Comparison of ENCODE assay signal across 20 cellular contexts in the genomic region with DNA sequence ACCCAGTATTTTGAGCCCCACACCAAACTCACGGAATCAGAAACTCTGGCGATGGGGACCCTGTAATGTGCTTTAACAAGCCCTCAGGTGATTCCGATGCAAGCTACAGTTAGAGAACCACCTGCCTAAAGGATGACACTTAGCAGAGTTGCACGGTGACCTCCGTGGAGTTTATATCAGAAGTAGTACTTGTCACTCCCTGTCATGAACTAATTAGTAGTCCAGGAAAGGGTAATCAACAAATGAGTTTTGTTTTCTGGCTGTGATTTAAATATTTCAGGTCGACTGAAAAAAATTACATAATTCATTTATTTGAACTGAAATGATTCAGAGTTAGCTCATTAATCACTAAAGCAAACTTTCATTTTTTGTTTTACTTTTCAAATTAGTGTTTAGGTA. TPM values are rescaled to one million over a fixed set of nuclear protein-coding genes. Genes with fewer than 3 reads are reported as not detected.
A peak's percentile ranks its signal among the peaks of the same experiment; 100 is the strongest.
DNase-seq lines count a peak whose midpoint lies in the region; ATAC-seq and TF ChIP-seq lines count a peak whose summit lies in the region.
"Had no signal": no experiment of that assay in that cellular context is flagged by ENCODE, and none has a peak within 500 bp of the region (broad histone marks: within the 10 kb centered on the region; RNA-seq: fewer than 3 reads in every experiment).

No MANE protein-coding gene starts in this region.

- no peak overlapping the region for H3K4me3 Mint-ChIP-seq in CD8-positive, alpha-beta T cell

- H4K20me1 ChIP-seq in SK-N-SH (ENCODE audit: insufficient read depth) (no peaks in the 10 kb centered on the region), OCI-LY7 (ENCODE audit: insufficient read depth, low read length) (no peaks in the 10 kb centered on the region), smooth muscle cell (ENCODE audit: low read depth) (no peaks in the 10 kb centered on the region)

- intact Hi-C loops in OCI-LY7 (cut with micrococcal nuclease; ENCODE audit: unreplicated experiment) = loop anchor here (1.0 to 10.0 kb wide), 5 partner anchors 130 to 1196 kb away; no protein-coding TSS in a partner anchor
- intact Hi-C loops in CD8-positive, alpha-beta T cell (cut with DNase I, micrococcal nuclease) = loop anchor here (1.0 to 5.0 kb wide), 7 partner anchors 130 to 1911 kb away; no protein-coding TSS in a partner anchor

- TF ChIP-seq CTCF in SK-N-SH (IDR thresholded peaks at IDR 0.05) (no peak), OCI-LY7 (conservative IDR thresholded peaks at IDR 0.05; ENCODE audit: low read length) (no peak), smooth muscle cell (IDR thresholded peaks at IDR 0.05; ENCODE audit: borderline replicate concordance, insufficient read depth, poor library complexity, severe bottlenecking) (no peak)
- TF ChIP-seq CTCF in CD8-positive, alpha-beta T cell (IDR thresholded peaks at IDR 0.05) = no peak

- H3K79me2 ChIP-seq in SK-N-SH (ENCODE audit: insufficient read depth) = no peaks in the 10 kb centered on the region
- H3K79me2 ChIP-seq in OCI-LY7 (ENCODE audit: insufficient read depth, low read depth, low read length) = no peaks in the 10 kb centered on the region
- H3K79me2 ChIP-seq in smooth muscle cell (ENCODE audit: low read depth) = no peaks in the 10 kb centered on the region

- peaks cover 3% of the 10 kb centered on the region for H3K27me3 Mint-ChIP-seq in CD8-positive, alpha-beta T cell (ENCODE audit: low read depth)
- H3K27me3 Mint-ChIP-seq: CD4-positive, alpha-beta T cell; stimulated activated naive CD8-positive, alpha-beta T cell treated with anti-CD3 and anti-CD28 coated beads, Interleukin-15, amount 100 ng/mL, for 72 hours had no signal

- H3K4me2 ChIP-seq in SK-N-SH (peak overlapping the region; percentile 63), OCI-LY7 (ENCODE audit: low read length) (peak overlapping the region; percentile 21; the same call in 1 of the 2 replicates), smooth muscle cell (peak overlapping the region; percentile 89)

- peaks cover 12% of the 10 kb centered on the region for H3K4me1 Mint-ChIP-seq in CD8-positive, alpha-beta T cell (ENCODE audit: low read depth)

- POLR2A ChIA-PET in SK-N-SH (lab: Yijun Ruan, JAX) (no interaction called here), OCI-LY7 (lab: Charles Lee) (interaction anchor here (0.6 to 1.9 kb wide), 8 partner anchors 12 to 123 kb away, joined by 3 to 4 read pairs (median 3); a partner anchor contains a TSS)
- POLR2A ChIA-PET in CD8-positive, alpha-beta T cell (lab: Charles Lee) = interaction anchor here (1.7 kb wide), 1 partner anchor 57 kb away, joined by 6 read pairs; no protein-coding TSS in a partner anchor

- no peak for ATAC-seq in SK-N-SH treated with all-trans-retinoic acid at 6 μM for 48 hours
- no peak for ATAC-seq in CD8-positive, alpha-beta T cell

- no peaks in the 10 kb centered on the region for H3K9me3 Mint-ChIP-seq in CD8-positive, alpha-beta T cell
- H3K9me3 Mint-ChIP-seq: activated T-cell treated with anti-CD3 and anti-CD28 coated beads, Interleukin-2, amount 50 U/mL, for 72 hours; CD4-positive, alpha-beta T cell; stimulated activated naive CD8-positive, alpha-beta T cell treated with anti-CD3 and anti-CD28 coated beads, Interleukin-15, amount 100 ng/mL, for 72 hours had no signal

- DNase-seq in SK-N-SH = no peak
- DNase-seq in OCI-LY7 (ENCODE audit: low spot score) = no peak
- no peak for DNase-seq in smooth muscle cell (lab: John Stamatoyannopoulos, UW; ENCODE audit: unreplicated experiment)
- DNase-seq in AML-193 (lab: John Stamatoyannopoulos, UW) = no peak
- no peak for DNase-seq in NCI-H1105 treated with DMSO at 0.1 percent for 48 hours (lab: John Stamatoyannopoulos, UW)
- DNase-seq in CD8-positive, alpha-beta T cell = no peak
- DNase-seq: GOT3 had no signal

- H3K9me2 ChIP-seq in SK-N-SH = no peaks in the 10 kb centered on the region
- no peaks in the 10 kb centered on the region for H3K9me2 ChIP-seq in OCI-LY7 (ENCODE audit: insufficient read depth, low read length)

- H3K36me3 ChIP-seq in SK-N-SH (replicated peaks in 1 of 2; ENCODE audit: control insufficient read depth in 1 of 2, insufficient read depth in 2 of 2, low read length in 1 of 2) (no peaks in the 10 kb centered on the region), OCI-LY7 (ENCODE audit: insufficient read depth, low read length) (no peaks in the 10 kb centered on the region), endocrine pancreas (ENCODE audit: control insufficient read depth, insufficient read depth, low read length) (no peaks in the 10 kb centered on the region), smooth muscle cell (ENCODE audit: low read depth) (no peaks in the 10 kb centered on the region)
- H3K36me3 ChIP-seq in CD8-positive, alpha-beta T cell (ENCODE audit: insufficient read depth, low read length) = no peaks in the 10 kb centered on the region
- H3K36me3 ChIP-seq: brain microvascular endothelial cell, MG63, neutrophil, thyroid gland, vagina, WERI-Rb-1 had no signal

- H3K4me3 ChIP-seq in SK-N-SH (ENCODE audit: low read depth in 2 of 2, low read length in 1 of 2) = peak overlapping the region in 1 of 2 experiments; percentile 58; a peak in 1 of 4 replicates
- no peak overlapping the region for H3K4me3 ChIP-seq in OCI-LY7 (ENCODE audit: low read depth, low read length, poor library complexity, severe bottlenecking)
- H3K4me3 ChIP-seq in endocrine pancreas (ENCODE audit: control insufficient read depth, insufficient read depth, low read length) = peak overlapping the region; percentile 62
- no peak overlapping the region for H3K4me3 ChIP-seq in smooth muscle cell
- H3K4me3 ChIP-seq in CD8-positive, alpha-beta T cell (ENCODE audit: low read depth, low read length) = no peak overlapping the region
- H3K4me3 ChIP-seq: K562 had no signal

- H3K9me3 ChIP-seq in SK-N-SH (no peaks in the 10 kb centered on the region), OCI-LY7 (ENCODE audit: low read length) (no peaks in the 10 kb centered on the region), endocrine pancreas (ENCODE audit: control insufficient read depth, low read length) (no peaks in the 10 kb centered on the region), smooth muscle cell (replicated peaks; ENCODE audit: low read depth) (no peaks in the 10 kb centered on the region)
- no peaks in the 10 kb centered on the region for H3K9me3 ChIP-seq in CD8-positive, alpha-beta T cell (ENCODE audit: low read length)
- H3K9me3 ChIP-seq: MG63, neutrophil, thyroid gland, vagina had no signal

- H3K36me3 Mint-ChIP-seq in CD8-positive, alpha-beta T cell = no peaks in the 10 kb centered on the region

- H3F3A ChIP-seq in SK-N-SH (replicated peaks; ENCODE audit: insufficient read depth) (peaks cover 12% of the 10 kb centered on the region), smooth muscle cell (ENCODE audit: low read depth) (no peaks in the 10 kb centered on the region)

- no peak for TF ChIP-seq RAD21 in SK-N-SH (IDR thresholded peaks at IDR 0.05; ENCODE audit: low read length)

- no peak for TF ChIP-seq EP300 in SK-N-SH (IDR thresholded peaks at IDR 0.05; ENCODE audit: borderline replicate concordance in 1 of 2, low read depth in 1 of 2, low read length in 1 of 2)

- no peak overlapping the region for H3K9ac ChIP-seq in SK-N-SH
- no peak overlapping the region for H3K9ac ChIP-seq in endocrine pancreas (ENCODE audit: control insufficient read depth, insufficient read depth, low read length)
- H3K9ac ChIP-seq in smooth muscle cell (ENCODE audit: low read depth) = no peak overlapping the region

- no peak overlapping the region for H2AFZ ChIP-seq in SK-N-SH (ENCODE audit: low read depth)
- no peak overlapping the region; the same call in 1 of the 2 replicates for H2AFZ ChIP-seq in OCI-LY7 (ENCODE audit: low read length)
- no peak overlapping the region for H2AFZ ChIP-seq in smooth muscle cell (ENCODE audit: low read depth)

- peaks cover 0 to 2% of the 10 kb centered on the region in 2 experiments; a peak in 3 of 4 replicates for H3K4me1 ChIP-seq in SK-N-SH (ENCODE audit: control insufficient read depth in 1 of 2, insufficient read depth in 2 of 2, low read depth in 1 of 2, low read length in 1 of 2)
- peaks cover 4% of the 10 kb centered on the region for H3K4me1 ChIP-seq in OCI-LY7 (ENCODE audit: insufficient read depth, low read length, poor library complexity, severe bottlenecking)
- peaks cover 13% of the 10 kb centered on the region for H3K4me1 ChIP-seq in endocrine pancreas (ENCODE audit: control insufficient read depth, insufficient read depth, low read length)
- no peaks in the 10 kb centered on the region for H3K4me1 ChIP-seq in smooth muscle cell (ENCODE audit: low read depth)
- H3K4me1 ChIP-seq in CD8-positive, alpha-beta T cell (ENCODE audit: insufficient read depth, low read length) = no peaks in the 10 kb centered on the region

- H3K27ac Mint-ChIP-seq in CD8-positive, alpha-beta T cell = no peak overlapping the region
- H3K27ac Mint-ChIP-seq: activated T-cell treated with anti-CD3 and anti-CD28 coated beads, Interleukin-2, amount 50 U/mL, for 72 hours had no signal

- CTCF ChIA-PET in SK-N-SH (lab: Yijun Ruan, JAX) = interaction anchor here (0.8 to 8.0 kb wide), 18 partner anchors 8 to 1180 kb away, joined by 3 to 94 read pairs (median 12); a partner anchor contains a TSS
- CTCF ChIA-PET in OCI-LY7 (lab: Charles Lee; ENCODE audit: unreplicated experiment) = interaction anchor here (0.5 to 1.0 kb wide), 4 partner anchors 203 to 531 kb away, joined by 3 read pairs; no protein-coding TSS in a partner anchor
- CTCF ChIA-PET in CD8-positive, alpha-beta T cell (lab: Charles Lee) = interaction anchor here (0.6 to 11.3 kb wide), 25 partner anchors 8 to 1913 kb away, joined by 3 to 129 read pairs (median 4); a partner anchor contains a TSS

- H3K27ac ChIP-seq in SK-N-SH (ENCODE audit: low read depth in 2 of 2, low read length in 1 of 2) (no peak overlapping the region), OCI-LY7 (ENCODE audit: low read depth, low read length, poor library complexity, severe bottlenecking) (no peak overlapping the region), smooth muscle cell (ENCODE audit: low read depth) (no peak overlapping the region)
- no peak overlapping the region for H3K27ac ChIP-seq in CD8-positive, alpha-beta T cell (ENCODE audit: low read depth, low read length)
- H3K27ac ChIP-seq: 22Rv1, brain microvascular endothelial cell, neutrophil, thyroid gland, vagina, WERI-Rb-1 had no signal

- 3% methylated on average over 6 of the region's 6 CpGs for WGBS in SK-N-SH (ENCODE audit: low lambda C conversion rate)
- WGBS in smooth muscle cell (ENCODE audit: low lambda C conversion rate) = 72% methylated on average over 6 of the region's 6 CpGs

- no TSS peak for BruUV-seq in OCI-LY7 (replicated peaks; lab: Mats Ljungman, UMichigan)

- H3K27me3 ChIP-seq in SK-N-SH (ENCODE audit: insufficient read depth) (0 out of 2 replicates have a peak, but pooled peaks cover 11% of the 10 kb centered on the region), endocrine pancreas (ENCODE audit: control insufficient read depth, insufficient read depth, low read length) (no peaks in the 10 kb centered on the region), smooth muscle cell (ENCODE audit: low read depth) (no peaks in the 10 kb centered on the region)
- H3K27me3 ChIP-seq in CD8-positive, alpha-beta T cell (ENCODE audit: insufficient read depth, low read length) = no peaks in the 10 kb centered on the region
- H3K27me3 ChIP-seq: brain microvascular endothelial cell, MG63, thyroid gland, vagina had no signal

RNA-seq across cellular contexts. Expression of a gene that starts 56.4 kb away (rescaled TPM):
- polyA plus RNA-seq in SK-N-SH (2012; rRNA removed) = 10.0 and 10.6 TPM in 2 replicates
- 14.6 and 21.0 TPM in 2 replicates for polyA plus RNA-seq in SK-N-SH (2012; cell fraction: cytosol; rRNA removed)
- 3.7 and 7.0 TPM in 2 replicates for polyA plus RNA-seq in SK-N-SH (2012; cell fraction: nucleus; rRNA removed)
- total RNA-seq in OCI-LY7 (2014; rRNA removed; shearing (Covaris generic)) = 56.9 and 83.9 TPM in 2 replicates
- total RNA-seq in OCI-LY7 (2022) = 92.5 and 96.1 TPM in 2 replicates
- total RNA-seq in smooth muscle cell = 26.9 and 30.9 TPM in 2 replicates
- polyA plus RNA-seq in smooth muscle cell = 16.5 and 20.6 TPM in 2 replicates
- 1 to 10 TPM; 3.6 to 4.2 TPM for total RNA-seq in CD8-positive, alpha-beta T cell

Comparison
In these comparisons a context has a peak if more than half of its experiments do, and no peak if none do; other contexts are left out.
1. H3K4me2 ChIP-seq: peak in every context shown above with its lines; median percentile 89 in smooth muscle cell; 63 in SK-N-SH; 21 in OCI-LY7.